In the genomic region with DNA sequence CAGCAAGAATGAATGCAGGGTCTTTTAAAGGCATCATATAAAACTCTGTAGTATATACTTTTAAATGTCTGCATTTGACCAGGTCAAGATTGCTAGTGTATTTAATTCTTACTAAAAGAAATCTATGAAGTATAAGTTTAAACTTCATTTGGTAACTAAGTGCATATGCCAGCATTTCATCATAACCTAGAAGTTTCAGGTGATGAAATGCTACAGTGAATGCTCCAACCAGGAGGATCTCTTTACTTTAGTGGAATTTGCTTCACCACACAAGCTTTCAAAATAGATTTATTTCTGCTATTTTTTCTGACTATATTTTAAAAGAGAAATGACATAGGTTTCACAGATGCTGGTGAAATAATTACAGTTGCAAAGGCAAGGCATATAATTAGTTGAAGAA, we compare ENCODE assay signal across 17 cellular contexts.
A peak's percentile ranks its signal among the peaks of the same experiment; 100 is the strongest.
DNase-seq lines count a peak whose midpoint lies in the region; ATAC-seq and TF ChIP-seq lines count a peak whose summit lies in the region.
"Had no signal": no experiment of that assay in that cellular context is flagged by ENCODE, and none has a peak within 500 bp of the region (broad histone marks: within the 10 kb centered on the region; RNA-seq: fewer than 3 reads in every experiment).

No MANE protein-coding gene starts in this region.

- H3K4me2 ChIP-seq in smooth muscle cell: no peak overlapping the region

- peaks cover 95% of the 10 kb centered on the region for H3K4me1 Mint-ChIP-seq in activated naive CD4-positive, alpha-beta T cell treated with anti-CD3 and anti-CD28 coated beads for 36 hours (ENCODE audit: low read depth)
- H3K4me1 Mint-ChIP-seq in activated naive CD4-positive, alpha-beta T cell treated with anti-CD3 and anti-CD28 coated beads, Interleukin-2, amount 10 ng/mL, durations not matched to agents 7 days and 5 days: peaks cover 23% of the 10 kb centered on the region
- peaks cover 59% of the 10 kb centered on the region for H3K4me1 Mint-ChIP-seq in T-helper 17 cell

- DNase-seq in activated naive CD4-positive, alpha-beta T cell treated with anti-CD3 and anti-CD28 coated beads for 36 hours: no peak
- no peak for DNase-seq in activated naive CD4-positive, alpha-beta T cell treated with anti-CD3 and anti-CD28 coated beads, Interleukin-2, amount 10 ng/mL, durations not matched to agents 7 days and 5 days
- DNase-seq in T-helper 17 cell (no peak), fibroblast of gingiva (ENCODE audit: low read depth) (peak; percentile 55), smooth muscle cell (lab: John Stamatoyannopoulos, UW; ENCODE audit: unreplicated experiment) (no peak), putamen (ENCODE audit: low spot score) (no peak), C1 segment of cervical spinal cord (lab: John Stamatoyannopoulos, UW) (no peak)
- DNase-seq: activated effector memory CD4-positive, alpha-beta T cell treated with anti-CD3 and anti-CD28 coated beads, Interleukin-2, amount 50 U/mL, for 16 hours; EL; left colon; NCI-H1417 treated with DMSO at 0.1 percent for 48 hours; NCI-H2171; right cardiac atrium had no signal

- intact Hi-C loops in activated naive CD4-positive, alpha-beta T cell treated with anti-CD3 and anti-CD28 coated beads for 36 hours (cut with micrococcal nuclease): no loop called here

- H3K79me2 ChIP-seq in smooth muscle cell (ENCODE audit: low read depth): no peaks in the 10 kb centered on the region

- H3K9me3 ChIP-seq in T-helper 17 cell (ENCODE audit: control insufficient read depth, low read length, poor library complexity, severe bottlenecking) (no peaks in the 10 kb centered on the region), smooth muscle cell (replicated peaks; ENCODE audit: low read depth) (no peaks in the 10 kb centered on the region)
- H3K9me3 ChIP-seq: neutrophil had no signal

- peaks cover 19% of the 10 kb centered on the region for H4K20me1 ChIP-seq in smooth muscle cell (ENCODE audit: low read depth)

- no peak overlapping the region for H2AFZ ChIP-seq in smooth muscle cell (ENCODE audit: low read depth)

- no peak for TF ChIP-seq CTCF in smooth muscle cell (IDR thresholded peaks at IDR 0.05; ENCODE audit: borderline replicate concordance, insufficient read depth, poor library complexity, severe bottlenecking)

- peaks cover 18% of the 10 kb centered on the region for H3K36me3 Mint-ChIP-seq in activated naive CD4-positive, alpha-beta T cell treated with anti-CD3 and anti-CD28 coated beads for 36 hours (ENCODE audit: low read depth)
- H3K36me3 Mint-ChIP-seq in activated naive CD4-positive, alpha-beta T cell treated with anti-CD3 and anti-CD28 coated beads, Interleukin-2, amount 10 ng/mL, durations not matched to agents 7 days and 5 days: peaks cover 39% of the 10 kb centered on the region
- peaks cover 4% of the 10 kb centered on the region for H3K36me3 Mint-ChIP-seq in T-helper 17 cell (ENCODE audit: low read depth)

- no peaks in the 10 kb centered on the region for H3K36me3 ChIP-seq in smooth muscle cell (ENCODE audit: low read depth)
- H3K36me3 ChIP-seq: neutrophil had no signal

- ATAC-seq in T-helper 17 cell (no peak), GM21360 (IDR thresholded peaks at IDR 0.05; ENCODE audit: unreplicated experiment) (no peak)
- ATAC-seq: HCT116, left colon, right cardiac atrium had no signal

- no peaks in the 10 kb centered on the region for H3K9me3 Mint-ChIP-seq in activated naive CD4-positive, alpha-beta T cell treated with anti-CD3 and anti-CD28 coated beads for 36 hours
- peaks cover 2% of the 10 kb centered on the region for H3K9me3 Mint-ChIP-seq in activated naive CD4-positive, alpha-beta T cell treated with anti-CD3 and anti-CD28 coated beads, Interleukin-2, amount 10 ng/mL, durations not matched to agents 7 days and 5 days

- no peak overlapping the region for H3K4me3 Mint-ChIP-seq in activated naive CD4-positive, alpha-beta T cell treated with anti-CD3 and anti-CD28 coated beads for 36 hours
- no peak overlapping the region for H3K4me3 Mint-ChIP-seq in activated naive CD4-positive, alpha-beta T cell treated with anti-CD3 and anti-CD28 coated beads, Interleukin-2, amount 10 ng/mL, durations not matched to agents 7 days and 5 days
- no peak overlapping the region for H3K4me3 Mint-ChIP-seq in T-helper 17 cell

- peaks cover 4% of the 10 kb centered on the region for H3K4me1 ChIP-seq in smooth muscle cell (ENCODE audit: low read depth)

- CTCF ChIA-PET in activated naive CD4-positive, alpha-beta T cell treated with anti-CD3 and anti-CD28 coated beads for 36 hours (lab: Charles Lee): interaction anchor here (0.6 to 1.2 kb wide), 6 partner anchors 9 to 256 kb away, joined by 3 to 7 read pairs (median 6); no protein-coding TSS in a partner anchor
- CTCF ChIA-PET in activated naive CD4-positive, alpha-beta T cell treated with anti-CD3 and anti-CD28 coated beads, Interleukin-2, amount 10 ng/mL, durations not matched to agents 7 days and 5 days (lab: Charles Lee): interaction anchor here (0.7 to 1.0 kb wide), 2 partner anchors 19 to 261 kb away, joined by 4 to 5 read pairs; no protein-coding TSS in a partner anchor

- peak overlapping the region; percentile 42 for H3K27ac Mint-ChIP-seq in activated naive CD4-positive, alpha-beta T cell treated with anti-CD3 and anti-CD28 coated beads for 36 hours
- no peak overlapping the region for H3K27ac Mint-ChIP-seq in activated naive CD4-positive, alpha-beta T cell treated with anti-CD3 and anti-CD28 coated beads, Interleukin-2, amount 10 ng/mL, durations not matched to agents 7 days and 5 days
- peak overlapping the region; percentile 88 for H3K27ac Mint-ChIP-seq in T-helper 17 cell

- H3K27ac ChIP-seq in smooth muscle cell (ENCODE audit: low read depth): peak overlapping the region; percentile 66
- H3K27ac ChIP-seq: neutrophil, VCaP had no signal

- H3K27me3 Mint-ChIP-seq in activated naive CD4-positive, alpha-beta T cell treated with anti-CD3 and anti-CD28 coated beads for 36 hours (ENCODE audit: low read depth): no peaks in the 10 kb centered on the region
- H3K27me3 Mint-ChIP-seq in activated naive CD4-positive, alpha-beta T cell treated with anti-CD3 and anti-CD28 coated beads, Interleukin-2, amount 10 ng/mL, durations not matched to agents 7 days and 5 days: no peaks in the 10 kb centered on the region
- no peaks in the 10 kb centered on the region for H3K27me3 Mint-ChIP-seq in T-helper 17 cell

- peak overlapping the region; percentile 10 for H3K9ac ChIP-seq in smooth muscle cell (ENCODE audit: low read depth)

- no peaks in the 10 kb centered on the region for H3K27me3 ChIP-seq in smooth muscle cell (ENCODE audit: low read depth)
- H3K27me3 ChIP-seq: neutrophil had no signal

- no peak overlapping the region for H3K4me3 ChIP-seq in smooth muscle cell

- H3F3A ChIP-seq in smooth muscle cell (ENCODE audit: low read depth): no peaks in the 10 kb centered on the region
